In the genomic region with DNA sequence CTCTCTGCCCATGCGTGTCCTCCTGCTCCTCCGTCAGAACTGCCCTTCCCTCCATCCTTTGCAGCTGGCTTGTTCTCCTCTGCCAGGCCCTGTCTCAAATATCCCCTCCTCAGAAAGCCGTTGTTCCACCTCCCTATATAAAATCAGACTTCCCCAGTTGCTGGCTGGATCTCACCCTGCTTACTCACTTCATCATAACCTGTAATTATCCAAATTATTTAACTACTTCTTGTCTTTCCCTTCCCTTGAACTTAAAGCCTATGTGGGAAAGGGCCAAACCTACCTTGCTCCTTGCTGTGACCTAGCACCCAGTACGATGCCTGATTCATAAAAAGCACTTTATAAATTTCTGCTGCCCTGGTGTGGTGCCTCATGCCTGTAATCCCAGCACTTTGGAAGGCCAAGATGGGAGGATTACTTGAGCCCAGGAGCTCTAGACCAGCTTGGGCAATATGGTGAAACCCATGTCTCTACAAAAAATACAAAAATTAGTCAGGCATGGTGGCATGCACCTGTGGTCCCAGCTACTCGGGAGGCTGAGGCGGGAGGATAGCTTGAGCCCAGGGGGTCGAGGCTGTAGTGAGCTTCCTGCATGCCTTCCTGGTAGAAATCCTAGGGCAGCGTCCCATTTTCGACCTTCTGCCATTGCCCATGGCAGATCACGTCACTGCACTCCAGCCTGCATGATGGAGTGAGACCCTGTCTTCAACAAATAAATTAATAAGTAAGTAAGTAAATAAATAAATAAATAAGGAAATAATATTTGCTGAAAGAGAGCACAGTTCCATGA, we compare ENCODE assay signal across 22 cellular contexts. TPM values are rescaled to one million over a fixed set of nuclear protein-coding genes. Genes with fewer than 3 reads are reported as not detected.
"Had no signal": no experiment of that assay in that cellular context is flagged by ENCODE, and none has a peak within 500 bp of the region (broad histone marks: within the 10 kb centered on the region; RNA-seq: fewer than 3 reads in every experiment).

No MANE protein-coding gene starts in this region.

- H3K27ac ChIP-seq: KMS-11, SJSA1, SK-N-MC had no signal

- DNase-seq: Kasumi-1, MM.1S, NCI-H1092 treated with DMSO at 0.1 percent for 48 hours, NCI-H1417 treated with DMSO at 0.1 percent for 48 hours, NCI-H187, NCI-H2029, NCI-H2081 treated with DMSO at 0.1 percent for 48 hours, NCI-H2171, NCI-H226, NCI-H446, NCI-H510A, NCI-H524 treated with DMSO at 0.1 percent for 48 hours, NCI-H69, NCI-H774, Right ventricle myocardium superior, RPMI8226, SIG-M5 had no signal

- H3K4me3 ChIP-seq: K562, SJSA1, SK-N-MC had no signal

- ATAC-seq: K562 had no signal

- H3K9me3 ChIP-seq: SJSA1 had no signal

- H3K4me1 ChIP-seq: SJSA1 had no signal

- H3K27me3 ChIP-seq: SJSA1 had no signal

- H3K36me3 ChIP-seq: SJSA1 had no signal

RNA-seq across cellular contexts. Expression of a gene that starts 39.5 kb away (rescaled TPM):
- total RNA-seq: K562, M059J had no signal
